In the genomic region with DNA sequence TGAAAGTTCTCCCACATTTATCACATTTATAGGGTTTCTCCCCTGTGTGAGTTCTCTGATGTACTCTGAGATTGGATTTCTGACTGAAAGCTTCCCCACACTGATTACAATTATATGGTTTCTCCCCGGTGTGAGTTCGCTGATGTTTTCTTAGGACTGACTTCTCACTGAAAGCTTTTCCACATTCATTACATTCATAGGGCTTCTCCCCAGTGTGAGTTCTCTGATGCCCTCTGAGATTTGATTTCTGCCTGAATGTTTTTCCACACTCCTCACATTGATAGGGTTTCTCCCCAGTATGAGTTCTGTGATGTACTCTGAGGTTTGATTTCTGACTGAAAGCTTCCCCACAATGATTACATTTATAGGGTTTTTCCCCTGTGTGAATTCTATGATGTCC, we compare ENCODE assay signal across 21 cellular contexts.
"Had no signal": no experiment of that assay in that cellular context is flagged by ENCODE, and none has a peak within 500 bp of the region (broad histone marks: within the 10 kb centered on the region; RNA-seq: fewer than 3 reads in every experiment).

No MANE protein-coding gene starts in this region.

- DNase-seq: activated CD4-positive, alpha-beta memory T cell treated with anti-CD3 and anti-CD28 coated beads, Interleukin-2, amount 10 ng/mL, durations not matched to agents 7 days and 5 days; activated CD4-positive, alpha-beta T cell treated with anti-CD3 and anti-CD28 coated beads, Interleukin-2, amount 10 ng/mL, durations not matched to agents 24 days and 14 days; activated effector memory CD4-positive, alpha-beta T cell treated with Interleukin-2 at 50 U/mL for 16 hours; activated naive CD4-positive, alpha-beta T cell treated with anti-CD3 and anti-CD28 coated beads for 36 hours; activated T-cell treated with anti-CD3 and anti-CD28 coated beads, Interleukin-2, amount 50 U/mL, for 72 hours; anterior cingulate cortex; body of pancreas; effector CD4-positive, alpha-beta T cell; kidney glomerular epithelial cell; left lung; occipital lobe; stimulated activated CD4-positive, alpha-beta T cell treated with anti-CD3 and anti-CD28 coated beads, Interleukin-15, amount 100 ng/mL, for 24 hours; stomach; SW 1271; T-helper 17 cell; testis had no signal

- H3K27me3 ChIP-seq: body of pancreas, cardiac muscle cell, foreskin keratinocyte, left lung, stomach, testis had no signal

- ATAC-seq: activated T-cell treated with anti-CD3 and anti-CD28 coated beads, Interleukin-2, amount 50 U/mL, for 72 hours; body of pancreas; foreskin keratinocyte; left lung; sciatic nerve; stimulated activated memory B cell treated with anti-CD40 and anti-IgM and Interleukin-4, amounts not matched to agents 10 μg/mL and 1 μg/mL and 100 μg/mL, for 72 hours; T-helper 17 cell had no signal

- H3K27ac ChIP-seq: body of pancreas, cardiac muscle cell, foreskin keratinocyte, left lung, stomach, testis had no signal

- H3K4me1 ChIP-seq: body of pancreas, foreskin keratinocyte, left lung, stomach, testis had no signal

- H3K4me3 ChIP-seq: body of pancreas, cardiac muscle cell, left lung, smooth muscle cell, stomach, testis had no signal

- H3K4me2 ChIP-seq: smooth muscle cell had no signal
